ENCODE assay signal across 9 cellular contexts in genomic region chr6:137904822-137905617, GRCh38. TPM values are rescaled to one million over a fixed set of nuclear protein-coding genes. Genes with fewer than 3 reads are reported as not detected.
DNase-seq lines count a peak whose midpoint lies in the region; ATAC-seq and TF ChIP-seq lines count a peak whose summit lies in the region.
"Had no signal": no experiment of that assay in that cellular context is flagged by ENCODE, and none has a peak within 500 bp of the region (broad histone marks: within the 10 kb centered on the region; RNA-seq: fewer than 3 reads in every experiment).

No MANE protein-coding gene starts in this region.

- POLR2A ChIA-PET in RWPE1 (lab: Yijun Ruan, JAX; ENCODE audit: low non-redundant PET) = no interaction called here

- H3K9me3 Mint-ChIP-seq in nephron progenitor cell = no peaks in the 10 kb centered on the region

- peak overlapping the region; percentile 25 for H3K4me3 Mint-ChIP-seq in nephron progenitor cell

- no peaks in the 10 kb centered on the region for H3K4me1 ChIP-seq in left ventricle myocardium inferior

- H3K36me3 ChIP-seq in left ventricle myocardium inferior = no peaks in the 10 kb centered on the region

- DNase-seq in left cardiac atrium = peak; percentile 34
- no peak for DNase-seq in left ventricle myocardium inferior
- DNase-seq in activated T-cell treated with anti-CD3 and anti-CD28 coated beads, Interleukin-2, amount 50 U/mL, for 48 hours = peak; percentile 91 to 94
- DNase-seq in nephron progenitor cell = no peak
- DNase-seq in NCI-H2081 (lab: John Stamatoyannopoulos, UW) = no peak
- no peak for DNase-seq in NCI-H748 treated with DMSO at 0.1 percent for 48 hours (lab: John Stamatoyannopoulos, UW)
- DNase-seq in RWPE1 (ENCODE audit: low spot score) = no peak

- CTCF ChIA-PET in RWPE1 (lab: Yijun Ruan, JAX) = no interaction called here

- ATAC-seq in left cardiac atrium (peak in 1 of 2 donors; percentile 36), HG03520 (IDR thresholded peaks at IDR 0.05; ENCODE audit: unreplicated experiment) (peak; percentile 26)

- H3K27me3 ChIP-seq in left ventricle myocardium inferior (ENCODE audit: low read depth) = no peaks in the 10 kb centered on the region

- intact Hi-C loops in left cardiac atrium (cut with DNase I) (no loop called here), left ventricle myocardium inferior (cut with micrococcal nuclease) (no loop called here)

- no peaks in the 10 kb centered on the region for H3K27me3 Mint-ChIP-seq in nephron progenitor cell (ENCODE audit: low read depth, poor library complexity)

- no peaks in the 10 kb centered on the region for H3K36me3 Mint-ChIP-seq in nephron progenitor cell (ENCODE audit: low read depth)

- no peak for TF ChIP-seq CTCF in left ventricle myocardium inferior (IDR thresholded peaks at IDR 0.05; ENCODE audit: borderline replicate concordance)
- TF ChIP-seq CTCF in nephron progenitor cell (IDR thresholded peaks at IDR 0.05) = no peak
- TF ChIP-seq CTCF in RWPE1 (conservative IDR thresholded peaks at IDR 0.05; ENCODE audit: low read depth) = no peak

- peak overlapping the region; percentile 93 for H3K27ac Mint-ChIP-seq in nephron progenitor cell

- H3K9me3 ChIP-seq in left ventricle myocardium inferior (replicated peaks) = no peaks in the 10 kb centered on the region

- no peak overlapping the region for H3K4me3 ChIP-seq in left ventricle myocardium inferior

- H3K27ac ChIP-seq in left ventricle myocardium inferior (replicated peaks) (no peak overlapping the region), RWPE1 (no peak overlapping the region)
- H3K27ac ChIP-seq: C4-2B had no signal

- peaks cover 20% of the 10 kb centered on the region for H3K4me1 Mint-ChIP-seq in nephron progenitor cell

RNA-seq across cellular contexts. Expression of gene TNFAIP3, which starts 38.0 kb away (rescaled TPM):
- 10 to 100 TPM; 10.9 to 13.6 TPM for total RNA-seq in left cardiac atrium
- total RNA-seq in left ventricle myocardium inferior = 7.0 TPM

Comparison
In these comparisons a context has a peak if more than half of its experiments do, and no peak if none do; other contexts are left out.
1. DNase-seq: peak in left cardiac atrium (single experiment) and activated T-cell treated with anti-CD3 and anti-CD28 coated beads, Interleukin-2, amount 50 U/mL, for 48 hours (2 of 2); none in left ventricle myocardium inferior (single experiment), nephron progenitor cell (single experiment), NCI-H2081 (0 of 2), NCI-H748 treated with DMSO at 0.1 percent for 48 hours (single experiment) and RWPE1 (single experiment).